1 cellular context compared by ENCODE assay signal in the genomic region with DNA sequence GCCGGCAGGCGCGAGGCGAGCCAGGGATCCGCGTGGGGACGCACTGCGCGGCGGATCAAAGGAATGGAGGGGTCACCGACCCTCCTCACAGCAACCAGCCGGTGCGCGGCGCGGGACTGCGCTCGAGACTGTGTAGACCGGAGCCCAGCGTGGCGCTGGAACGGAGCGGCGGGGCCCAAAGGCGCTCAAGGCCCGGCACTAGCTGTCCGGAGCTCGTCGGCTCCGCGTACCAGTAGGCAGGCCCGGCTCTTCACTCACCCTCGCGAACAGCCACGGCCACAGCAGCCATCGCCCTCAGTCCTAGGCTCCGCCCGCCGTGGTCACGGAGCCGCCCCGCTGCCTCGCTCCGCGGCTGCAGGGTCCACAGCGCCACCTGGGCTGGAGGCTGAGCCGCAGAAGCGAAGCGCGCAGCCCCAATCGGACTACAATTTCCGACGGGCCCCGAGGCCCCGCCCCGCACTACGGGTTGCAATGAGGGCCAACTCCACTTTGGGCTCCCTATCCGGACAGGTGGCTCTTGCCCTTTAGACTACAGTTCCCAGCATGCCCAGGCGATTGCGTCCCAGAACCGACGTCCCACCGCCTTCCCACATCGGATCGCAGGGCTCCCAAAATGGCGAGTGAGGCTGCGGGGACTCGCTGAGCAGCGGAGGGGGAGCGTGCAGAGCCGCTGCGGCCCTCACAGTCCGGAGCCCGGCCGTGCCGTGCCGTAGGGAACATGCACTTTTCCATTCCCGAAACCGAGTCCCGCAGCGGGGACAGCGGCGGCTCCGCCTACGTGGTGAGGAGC.
TF ChIP-seq lines count a peak whose summit lies in the region.

EIF2B4 (minus strand) TSS at position 313 of the 790 bp plus-strand sequence; CDS start at position 289, 24 bp downstream.
A gene with protein sequence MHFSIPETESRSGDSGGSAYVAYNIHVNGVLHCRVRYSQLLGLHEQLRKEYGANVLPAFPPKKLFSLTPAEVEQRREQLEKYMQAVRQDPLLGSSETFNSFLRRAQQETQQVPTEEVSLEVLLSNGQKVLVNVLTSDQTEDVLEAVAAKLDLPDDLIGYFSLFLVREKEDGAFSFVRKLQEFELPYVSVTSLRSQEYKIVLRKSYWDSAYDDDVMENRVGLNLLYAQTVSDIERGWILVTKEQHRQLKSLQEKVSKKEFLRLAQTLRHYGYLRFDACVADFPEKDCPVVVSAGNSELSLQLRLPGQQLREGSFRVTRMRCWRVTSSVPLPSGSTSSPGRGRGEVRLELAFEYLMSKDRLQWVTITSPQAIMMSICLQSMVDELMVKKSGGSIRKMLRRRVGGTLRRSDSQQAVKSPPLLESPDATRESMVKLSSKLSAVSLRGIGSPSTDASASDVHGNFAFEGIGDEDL (plus strand): TSS at position 591 of the 790 bp plus-strand sequence. CDS start 128 bp downstream, at position 719.

TF ChIP-seq in K562, 482 proteins besides CTCF, POLR2A, EP300 and RAD21 (continued from another document and continues in another):
- TF ChIP-seq ZBTB5 (IDR thresholded peaks at IDR 0.05), result no peak
- TF ChIP-seq, protein P1, sequence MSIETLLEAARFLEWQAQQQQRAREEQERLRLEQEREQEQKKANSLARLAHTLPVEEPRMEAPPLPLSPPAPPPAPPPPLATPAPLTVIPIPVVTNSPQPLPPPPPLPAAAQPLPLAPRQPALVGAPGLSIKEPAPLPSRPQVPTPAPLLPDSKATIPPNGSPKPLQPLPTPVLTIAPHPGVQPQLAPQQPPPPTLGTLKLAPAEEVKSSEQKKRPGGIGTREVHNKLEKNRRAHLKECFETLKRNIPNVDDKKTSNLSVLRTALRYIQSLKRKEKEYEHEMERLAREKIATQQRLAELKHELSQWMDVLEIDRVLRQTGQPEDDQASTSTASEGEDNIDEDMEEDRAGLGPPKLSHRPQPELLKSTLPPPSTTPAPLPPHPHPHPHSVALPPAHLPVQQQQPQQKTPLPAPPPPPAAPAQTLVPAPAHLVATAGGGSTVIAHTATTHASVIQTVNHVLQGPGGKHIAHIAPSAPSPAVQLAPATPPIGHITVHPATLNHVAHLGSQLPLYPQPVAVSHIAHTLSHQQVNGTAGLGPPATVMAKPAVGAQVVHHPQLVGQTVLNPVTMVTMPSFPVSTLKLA (conservative IDR thresholded peaks at IDR 0.05), result peak; percentile 78 to 90
- no peak for TF ChIP-seq ILF3 (IDR thresholded peaks at IDR 0.05; ENCODE audit: borderline replicate concordance)
- TF ChIP-seq ZNF766 (CRISPR knock-in tag; conservative IDR thresholded peaks at IDR 0.05), result peak; percentile 82
- peak; percentile 56; the same call in 1 of the 2 replicates for TF ChIP-seq ZBTB12 (CRISPR knock-in tag; IDR thresholded peaks at IDR 0.05)
- TF ChIP-seq ZKSCAN8 (CRISPR knock-in tag; IDR thresholded peaks at IDR 0.05), result no peak
- TF ChIP-seq ZEB2 (IDR thresholded peaks at IDR 0.05), result no peak
- no peak for TF ChIP-seq DDX20 (tag; IDR thresholded peaks at IDR 0.05; ENCODE audit: low read depth)
- no peak for TF ChIP-seq ZNF445 (CRISPR knock-in tag; IDR thresholded peaks at IDR 0.05; ENCODE audit: low read depth)
- TF ChIP-seq, protein P2, sequence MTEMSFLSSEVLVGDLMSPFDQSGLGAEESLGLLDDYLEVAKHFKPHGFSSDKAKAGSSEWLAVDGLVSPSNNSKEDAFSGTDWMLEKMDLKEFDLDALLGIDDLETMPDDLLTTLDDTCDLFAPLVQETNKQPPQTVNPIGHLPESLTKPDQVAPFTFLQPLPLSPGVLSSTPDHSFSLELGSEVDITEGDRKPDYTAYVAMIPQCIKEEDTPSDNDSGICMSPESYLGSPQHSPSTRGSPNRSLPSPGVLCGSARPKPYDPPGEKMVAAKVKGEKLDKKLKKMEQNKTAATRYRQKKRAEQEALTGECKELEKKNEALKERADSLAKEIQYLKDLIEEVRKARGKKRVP (CRISPR knock-in tag; IDR thresholded peaks at IDR 0.05), result no peak
- peak; percentile 70; the same call in 1 of the 2 replicates for TF ChIP-seq LARP7 (IDR thresholded peaks at IDR 0.05)
- no peak for TF ChIP-seq PCBP2 (IDR thresholded peaks at IDR 0.05; ENCODE audit: low read depth, low read length, poor library complexity, severe bottlenecking)
- TF ChIP-seq, protein P3, sequence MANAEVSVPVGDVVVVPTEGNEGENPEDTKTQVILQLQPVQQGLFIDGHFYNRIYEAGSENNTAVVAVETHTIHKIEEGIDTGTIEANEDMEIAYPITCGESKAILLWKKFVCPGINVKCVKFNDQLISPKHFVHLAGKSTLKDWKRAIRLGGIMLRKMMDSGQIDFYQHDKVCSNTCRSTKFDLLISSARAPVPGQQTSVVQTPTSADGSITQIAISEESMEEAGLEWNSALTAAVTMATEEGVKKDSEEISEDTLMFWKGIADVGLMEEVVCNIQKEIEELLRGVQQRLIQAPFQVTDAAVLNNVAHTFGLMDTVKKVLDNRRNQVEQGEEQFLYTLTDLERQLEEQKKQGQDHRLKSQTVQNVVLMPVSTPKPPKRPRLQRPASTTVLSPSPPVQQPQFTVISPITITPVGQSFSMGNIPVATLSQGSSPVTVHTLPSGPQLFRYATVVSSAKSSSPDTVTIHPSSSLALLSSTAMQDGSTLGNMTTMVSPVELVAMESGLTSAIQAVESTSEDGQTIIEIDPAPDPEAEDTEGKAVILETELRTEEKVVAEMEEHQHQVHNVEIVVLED (CRISPR knock-in tag; IDR thresholded peaks at IDR 0.05), result peak; percentile 95
- no peak for TF ChIP-seq MED1 (CRISPR knock-in tag; IDR thresholded peaks at IDR 0.05; ENCODE audit: borderline replicate concordance)
- peak; percentile 52 for TF ChIP-seq PRDM10 (IDR thresholded peaks at IDR 0.05; ENCODE audit: partially characterized antibody)
- TF ChIP-seq NFE2L1 (tag; IDR thresholded peaks at IDR 0.05; ENCODE audit: borderline replicate concordance, low read depth), result no peak
- TF ChIP-seq HMGN3 (IDR thresholded peaks at IDR 0.05; ENCODE audit: borderline replicate concordance, extremely low read depth, insufficient read length, low read depth, low read length), result peak; percentile 94
- TF ChIP-seq CBX8 (IDR thresholded peaks at IDR 0.05; ENCODE audit: borderline replicate concordance, extremely low read depth, low read depth, low read length, poor library complexity, severe bottlenecking), result no peak
- no peak for TF ChIP-seq SIRT6 (IDR thresholded peaks at IDR 0.05; ENCODE audit: low read depth, low read length)
- no peak for TF ChIP-seq ZNF232 (CRISPR knock-in tag; IDR thresholded peaks at IDR 0.05)
- peak; percentile 88 for TF ChIP-seq KDM5B (IDR thresholded peaks at IDR 0.05; ENCODE audit: insufficient replicate concordance, low read depth, low read length)
- TF ChIP-seq, protein P4, sequence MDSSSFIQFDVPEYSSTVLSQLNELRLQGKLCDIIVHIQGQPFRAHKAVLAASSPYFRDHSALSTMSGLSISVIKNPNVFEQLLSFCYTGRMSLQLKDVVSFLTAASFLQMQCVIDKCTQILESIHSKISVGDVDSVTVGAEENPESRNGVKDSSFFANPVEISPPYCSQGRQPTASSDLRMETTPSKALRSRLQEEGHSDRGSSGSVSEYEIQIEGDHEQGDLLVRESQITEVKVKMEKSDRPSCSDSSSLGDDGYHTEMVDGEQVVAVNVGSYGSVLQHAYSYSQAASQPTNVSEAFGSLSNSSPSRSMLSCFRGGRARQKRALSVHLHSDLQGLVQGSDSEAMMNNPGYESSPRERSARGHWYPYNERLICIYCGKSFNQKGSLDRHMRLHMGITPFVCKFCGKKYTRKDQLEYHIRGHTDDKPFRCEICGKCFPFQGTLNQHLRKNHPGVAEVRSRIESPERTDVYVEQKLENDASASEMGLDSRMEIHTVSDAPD (CRISPR knock-in tag; IDR thresholded peaks at IDR 0.05), result no peak
- peak; percentile 92 for TF ChIP-seq CCNT2 (IDR thresholded peaks at IDR 0.05; ENCODE audit: borderline replicate concordance, extremely low read depth, insufficient read length, low read depth, low read length)
- TF ChIP-seq STAT5B (CRISPR knock-in tag; IDR thresholded peaks at IDR 0.05), result no peak
- TF ChIP-seq PHF8 (IDR thresholded peaks at IDR 0.05; ENCODE audit: borderline replicate concordance, low read length), result peak; percentile 89; the same call in 1 of the 2 replicates
- TF ChIP-seq PHF20 (IDR thresholded peaks at IDR 0.05; ENCODE audit: partially characterized antibody), result peak; percentile 65
- no peak for TF ChIP-seq RBM17 (IDR thresholded peaks at IDR 0.05; ENCODE audit: borderline replicate concordance, low read depth, low read length)
- no peak for TF ChIP-seq ZNF282 (CRISPR knock-in tag; IDR thresholded peaks at IDR 0.05)
- TF ChIP-seq E4F1 (CRISPR knock-in tag; IDR thresholded peaks at IDR 0.05; ENCODE audit: borderline replicate concordance), result no peak
- TF ChIP-seq NFIX (CRISPR knock-in tag; IDR thresholded peaks at IDR 0.05; ENCODE audit: low read depth), result no peak
- no peak for TF ChIP-seq ZNF449 (CRISPR knock-in tag; IDR thresholded peaks at IDR 0.05)
- no peak; the same call in 1 of the 2 replicates for TF ChIP-seq ZC3H11A (IDR thresholded peaks at IDR 0.05; ENCODE audit: low read depth, low read length)
- TF ChIP-seq NEUROD1 (IDR thresholded peaks at IDR 0.05; ENCODE audit: borderline replicate concordance, low read depth, low read length, partially characterized antibody), result peak; percentile 97
- TF ChIP-seq TGIF2 (CRISPR knock-in tag; IDR thresholded peaks at IDR 0.05), result peak; percentile 55; the same call in 1 of the 2 replicates
- TF ChIP-seq NR2C2 (CRISPR knock-in tag; IDR thresholded peaks at IDR 0.05), result peak; percentile 56; the same call in 1 of the 2 replicates
- TF ChIP-seq NR2C2 (tag; IDR thresholded peaks at IDR 0.05), result peak; percentile 89
- TF ChIP-seq ATF1 (CRISPR knock-in tag; IDR thresholded peaks at IDR 0.05), result no peak; the same call in 1 of the 2 replicates
- peak; percentile 96 for TF ChIP-seq ATF1 (tag; IDR thresholded peaks at IDR 0.05)
